Comparison of ENCODE assay signal across 7 cellular contexts in genomic region chr2:144452169-144453038, GRCh38.
DNase-seq lines count a peak whose midpoint lies in the region; ATAC-seq and TF ChIP-seq lines count a peak whose summit lies in the region.

No MANE protein-coding gene starts in this region.

- no peak for TF ChIP-seq CTCF in HFF-Myc (IDR thresholded peaks at IDR 0.05; ENCODE audit: low read depth, low read length, missing control alignments)
- 0 out of 2 replicates have a peak, but pooled peaks have one; percentile 8 for TF ChIP-seq CTCF in WERI-Rb-1 (IDR thresholded peaks at IDR 0.05; ENCODE audit: low read depth, low read length)
- TF ChIP-seq CTCF in RWPE1 (conservative IDR thresholded peaks at IDR 0.05; ENCODE audit: low read depth): no peak

- H3K27ac ChIP-seq in WERI-Rb-1: peak overlapping the region; percentile 55
- no peak overlapping the region for H3K27ac ChIP-seq in iPS-20b (ENCODE audit: low read length)
- H3K27ac ChIP-seq in RWPE1: no peak overlapping the region

- H3K9ac ChIP-seq in iPS-20b (ENCODE audit: low read depth, low read length): peak overlapping the region; percentile 22; the same call in 1 of the 2 replicates

- H3K36me3 ChIP-seq in WERI-Rb-1: no peaks in the 10 kb centered on the region
- H3K36me3 ChIP-seq in iPS-20b (ENCODE audit: insufficient read depth, low read depth, low read length): no peaks in the 10 kb centered on the region

- ATAC-seq in stimulated activated naive CD8-positive, alpha-beta T cell treated with anti-CD3 and anti-CD28 coated beads, Interleukin-15, Interleukin-2, amounts not matched to agents 100 U/mL and 50 U/mL, for 24 hours: peak; percentile 62
- ATAC-seq in GM21390 (IDR thresholded peaks at IDR 0.05; ENCODE audit: unreplicated experiment): no peak
- no peak for ATAC-seq in HG03045 (IDR thresholded peaks at IDR 0.05; ENCODE audit: unreplicated experiment)

- CTCF ChIA-PET in RWPE1 (lab: Yijun Ruan, JAX): no interaction called here

- POLR2A ChIA-PET in RWPE1 (lab: Yijun Ruan, JAX; ENCODE audit: low non-redundant PET): no interaction called here

- H3K4me1 ChIP-seq in iPS-20b (ENCODE audit: insufficient read depth, low read length): peaks cover 30% of the 10 kb centered on the region; the same call in 1 of the 2 replicates

- no peak for DNase-seq in HFF-Myc (ENCODE audit: extremely low read depth, low read depth)
- DNase-seq in WERI-Rb-1: peak; percentile 45
- DNase-seq in stimulated activated naive CD8-positive, alpha-beta T cell treated with anti-CD3 and anti-CD28 coated beads, Interleukin-15, Interleukin-2, amounts not matched to agents 100 U/mL and 50 U/mL, for 24 hours: no peak
- no peak for DNase-seq in RWPE1 (ENCODE audit: low spot score)

- H3K9me3 ChIP-seq in WERI-Rb-1 (ENCODE audit: severe bottlenecking) (no peaks in the 10 kb centered on the region), iPS-20b (ENCODE audit: insufficient read depth, low read depth, low read length) (no peaks in the 10 kb centered on the region)

- H3K27me3 ChIP-seq in WERI-Rb-1 (ENCODE audit: insufficient read depth, low read depth, severe bottlenecking) (no peaks in the 10 kb centered on the region), iPS-20b (ENCODE audit: insufficient read depth, low read length) (peaks cover 22% of the 10 kb centered on the region)

- H3K4me3 ChIP-seq in HFF-Myc (replicated peaks; ENCODE audit: low read depth, low read length): peak overlapping the region; percentile 25
- peak overlapping the region; percentile 38 for H3K4me3 ChIP-seq in WERI-Rb-1 (ENCODE audit: low read depth, low read length)
- peak overlapping the region; percentile 39 for H3K4me3 ChIP-seq in iPS-20b (ENCODE audit: low read length)
